In the genomic region with DNA sequence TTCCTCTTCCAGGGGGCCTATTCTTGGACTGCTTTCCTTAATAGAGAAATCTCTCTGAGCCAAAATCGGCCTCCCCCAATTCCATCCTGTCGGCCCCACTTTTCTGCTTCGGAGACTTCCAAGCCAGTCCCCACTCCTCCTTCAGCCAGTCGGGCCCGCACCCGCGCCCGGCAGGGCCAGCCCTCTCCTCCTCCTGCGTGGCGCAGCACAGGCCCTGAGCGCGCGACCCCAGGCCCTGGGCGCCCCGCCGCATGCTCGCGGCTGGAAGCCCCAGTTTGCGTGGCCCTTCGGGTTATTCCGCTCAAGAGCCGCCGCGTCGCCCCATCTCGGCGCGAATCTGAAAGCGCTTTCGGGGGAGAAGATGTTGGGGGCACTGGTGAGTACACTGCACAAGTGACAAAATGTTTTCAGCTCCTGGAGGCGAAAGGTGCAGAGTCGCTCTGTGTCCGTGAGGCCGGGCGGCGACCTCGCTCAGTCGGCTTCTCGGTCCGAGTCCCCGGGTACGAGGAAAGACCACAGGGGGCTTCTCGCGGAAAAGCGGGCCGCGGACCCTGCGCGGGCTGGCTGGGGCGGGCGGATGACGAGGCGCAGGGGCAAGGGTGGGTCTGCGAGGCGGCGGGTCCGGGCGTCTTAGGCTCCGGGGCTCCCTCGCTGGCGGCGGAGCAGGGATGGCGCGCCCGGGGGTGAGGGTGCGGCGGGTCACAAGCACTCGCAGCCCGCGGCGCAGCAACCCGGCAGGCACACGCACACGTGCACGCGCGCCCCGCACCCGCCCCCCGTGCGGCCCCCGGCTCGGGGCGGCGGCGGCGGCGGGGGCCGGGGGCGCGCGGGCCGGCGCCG, we compare ENCODE assay signal across 8 cellular contexts. TPM values are rescaled to one million over a fixed set of nuclear protein-coding genes. Genes with fewer than 3 reads are reported as not detected.
DNase-seq lines count a peak whose midpoint lies in the region; ATAC-seq, FAIRE-seq and TF ChIP-seq lines count a peak whose summit lies in the region.

A gene with protein sequence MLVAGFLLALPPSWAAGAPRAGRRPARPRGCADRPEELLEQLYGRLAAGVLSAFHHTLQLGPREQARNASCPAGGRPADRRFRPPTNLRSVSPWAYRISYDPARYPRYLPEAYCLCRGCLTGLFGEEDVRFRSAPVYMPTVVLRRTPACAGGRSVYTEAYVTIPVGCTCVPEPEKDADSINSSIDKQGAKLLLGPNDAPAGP (plus strand): TSS at position 755 of the 840 bp plus-strand sequence. CDS start 303 bp downstream, outside the sequence.

- in situ Hi-C loops in GM12878 (cut with MboI) = no loop called here

- H4K20me1 ChIP-seq in GM12878 (ENCODE audit: control insufficient read depth, insufficient read depth) = no peaks in the 10 kb centered on the region

- no peak for TF ChIP-seq RAD21 in GM12878 (IDR thresholded peaks at IDR 0.05; ENCODE audit: insufficient read depth, low read depth, low read length)

- POLR2A ChIA-PET in GM12878 (lab: Charles Lee) = no interaction called here

- RAD21 ChIA-PET in GM12878 (lab: Charles Lee; ENCODE audit: unreplicated experiment) = no interaction called here

- TF ChIP-seq POLR2A in GM12878 (IDR thresholded peaks at IDR 0.05; ENCODE audit: low read depth, low read length) = no peak

- FAIRE-seq in GM18507 (lab: Jason Lieb, UNC) (peak; percentile 36), GM12878 (lab: Jason Lieb, UNC) (no peak)

- H3K36me3 Mint-ChIP-seq in immature natural killer cell = no peaks in the 10 kb centered on the region

- peak; percentile 34 for ATAC-seq in HG03025 (IDR thresholded peaks at IDR 0.05; ENCODE audit: low FRiP score, unreplicated experiment)
- peak; percentile 40 for ATAC-seq in GM12878

- peaks cover 0 to 2% (median 0%) of the 10 kb centered on the region in 6 donors for H3K9me3 Mint-ChIP-seq in immature natural killer cell

- peak within 1 kb of the TSS; percentile 55 for H3K9ac ChIP-seq in GM12878 (ENCODE audit: control insufficient read depth, insufficient read depth, low read length)

- no peak for TF ChIP-seq EP300 in GM12878 (IDR thresholded peaks at IDR 0.05; ENCODE audit: borderline replicate concordance in 1 of 2, control insufficient read depth in 1 of 2, low read depth in 2 of 2, low read length in 2 of 2)

- no peaks in the 10 kb centered on the region for H3K79me2 ChIP-seq in ACC112 (ENCODE audit: control insufficient read depth, insufficient read depth, low read length, unreplicated experiment)
- H3K79me2 ChIP-seq in GM12878 (ENCODE audit: control insufficient read depth, insufficient read depth, low read length) = no peaks in the 10 kb centered on the region

- no TSS peak for BruUV-seq in GM12878 (replicated peaks; lab: Mats Ljungman, UMichigan)

- H3K4me1 ChIP-seq in ACC112 (ENCODE audit: control insufficient read depth, insufficient read depth, low read length, unreplicated experiment) (peaks cover 1% of the 10 kb centered on the region), GM12878 (ENCODE audit: control insufficient read depth, insufficient read depth, low read length) (peaks cover 6% of the 10 kb centered on the region)

- peak within 1 kb of the TSS in 5 of 6 donors; percentile 13 to 82 (median 60) for H3K27ac Mint-ChIP-seq in immature natural killer cell

- under 1% methylated on average over 49 of the region's 95 CpGs for WGBS in GM12878 (ENCODE audit: insufficient coverage, insufficient replicate concordance, low lambda C conversion rate, missing lambda C conversion rate)

- H3K27me3 ChIP-seq in ACC112 (ENCODE audit: insufficient read depth, low read length) (no peaks in the 10 kb centered on the region), GM12878 (replicated peaks in 1 of 2; ENCODE audit: control insufficient read depth in 2 of 2, insufficient read depth in 2 of 2, low read length in 1 of 2) (no peaks in the 10 kb centered on the region)

- intact Hi-C loops in GM12878 (cut with micrococcal nuclease; ENCODE audit: unreplicated experiment) = loop anchor here (5.0 kb wide), 1 partner anchor 206 kb away; no protein-coding TSS in a partner anchor

- H3K27ac ChIP-seq in ACC112 (ENCODE audit: low read depth, low read length) = no peak within 1 kb of the TSS
- no peak within 1 kb of the TSS for H3K27ac ChIP-seq in GM12878 (ENCODE audit: control insufficient read depth, insufficient read depth)

- CTCF ChIA-PET in GM12878 (lab: Yijun Ruan, JAX) = interaction anchor here (1.0 to 1.2 kb wide), 2 partner anchors 128 to 207 kb away, joined by 3 read pairs; no protein-coding TSS in a partner anchor

- H3K9me3 ChIP-seq in GM12878 (replicated peaks; ENCODE audit: control insufficient read depth, insufficient read depth, low read length) = no peaks in the 10 kb centered on the region

- no peaks in the 10 kb centered on the region for H3K36me3 ChIP-seq in ACC112 (ENCODE audit: insufficient read depth, low read length)
- no peaks in the 10 kb centered on the region for H3K36me3 ChIP-seq in GM12878 (ENCODE audit: control insufficient read depth in 2 of 2, insufficient read depth in 2 of 2, low read length in 1 of 2)

- H2AFZ ChIP-seq in ACC112 (ENCODE audit: low read length, unreplicated experiment) = peak within 1 kb of the TSS; percentile 76
- peak within 1 kb of the TSS; percentile 77 for H2AFZ ChIP-seq in GM12878 (ENCODE audit: control insufficient read depth, low read depth, low read length)

- peaks cover 12 to 13% of the 10 kb centered on the region in 2 donors for H3K4me1 Mint-ChIP-seq in immature natural killer cell

- peaks cover 7 to 20% (median 9%) of the 10 kb centered on the region in 3 donors for H3K27me3 Mint-ChIP-seq in immature natural killer cell (ENCODE audit: low read depth in 3 of 3)

- H3K4me3 Mint-ChIP-seq in immature natural killer cell = peak within 1 kb of the TSS; percentile 83 to 93 (median 92)

- H3K4me3 ChIP-seq in ACC112 (ENCODE audit: low read depth, low read length) (peak within 1 kb of the TSS; percentile 95), GM12878 (peak within 1 kb of the TSS; percentile 81)

- peak within 1 kb of the TSS; percentile 99 for H3K4me2 ChIP-seq in GM12878 (ENCODE audit: control insufficient read depth, insufficient read depth)

- TF ChIP-seq CTCF in GM12878 (IDR thresholded peaks at IDR 0.05 in 2 of 3, conservative IDR thresholded peaks at IDR 0.05 in 1 of 3; ENCODE audit: control insufficient read depth in 2 of 3, extremely low read depth in 1 of 3, insufficient read depth in 1 of 3, low read depth in 3 of 3, low read length in 3 of 3) = no peak

- DNase-seq in GM18507 (ENCODE audit: extremely low spot score, insufficient read length, low read depth) (peak; percentile 33), SK-N-DZ (ENCODE audit: low spot score) (peak; percentile 35), GM12878 (ENCODE audit: low read depth, low spot score) (no peak), immature natural killer cell (peak; percentile 37 to 47 (median 39)), DMS153 treated with DMSO at 0.1 percent for 48 hours (lab: John Stamatoyannopoulos, UW; ENCODE audit: unreplicated experiment) (no peak)
- DNase-seq in stimulated activated CD4-positive, alpha-beta T cell treated with anti-CD3 and anti-CD28 coated beads, Interleukin-12 subunit alpha, Interleukin-12 subunit beta, amount 100 ng/mL, for 4 hours = peak; percentile 39

- SMC1A ChIA-PET in GM12878 (lab: Charles Lee; ENCODE audit: uncharacterized antibody, unreplicated experiment) = interaction anchor here (1.7 kb wide), 1 partner anchor 15 kb away, joined by 4 read pairs; no protein-coding TSS in a partner anchor

TF ChIP-seq in GM12878, 131 proteins besides CTCF, POLR2A, EP300 and RAD21:
- TF ChIP-seq NBN (IDR thresholded peaks at IDR 0.05) (no peak), MYB (IDR thresholded peaks at IDR 0.05; ENCODE audit: borderline replicate concordance, low read depth, low read length) (no peak), POLR2AphosphoS5 (IDR thresholded peaks at IDR 0.05; ENCODE audit: low read length) (no peak)

RNA-seq across cellular contexts. Expression of the gene that starts here (rescaled TPM):
- polyA plus RNA-seq in SK-N-DZ (2014; cell fraction: cytosol; rRNA removed) = 6.3 and 7.3 TPM in 2 replicates
- 4.2 and 6.1 TPM in 2 replicates for polyA plus RNA-seq in SK-N-DZ (2014; cell fraction: nucleus; rRNA removed)
- total RNA-seq in GM12878 (2013; cell fraction: nucleolus; rRNA removed) = not detected in 2 replicates
- 0.16 and 0.34 TPM in 2 replicates for total RNA-seq in GM12878 (2014; rRNA removed)
- 0.09 and 0.18 TPM in 2 replicates for total RNA-seq in GM12878 (2014; rRNA removed; fragmentation: Illumina TruSeq; extraction: Trizol)
- 0.11 and 0.56 TPM in 2 replicates for total RNA-seq in GM12878 (2021)
- polyA plus RNA-seq in GM12878 (2011; ENCODE audit: low read depth) = 0.49 TPM
- polyA plus RNA-seq in GM12878 (2011; rRNA removed) = 0.03 and 0.06 TPM in 2 replicates
- 0.03 and 0.07 TPM in 2 replicates for polyA plus RNA-seq in GM12878 (2011; cell fraction: cytosol; rRNA removed)
- polyA plus RNA-seq in GM12878 (2011; cell fraction: nucleus; rRNA removed) = not detected in 2 replicates
- 0.45 and 0.49 TPM in 2 replicates for polyA plus RNA-seq in GM12878 (2012)
- polyA plus RNA-seq in GM12878 (2014; fragmentation: Illumina TruSeq; extraction: Trizol) = 0.18 TPM in 1 of 2 replicates, not detected in the other
- 1 to 10 TPM in 1 of 2 experiments, under 1 TPM in 1; 0.61 to 1.6 TPM for polyA plus RNA-seq in GM12878 (2014; fragmentation: Nextera tagmentation; extraction: Ambion mirVana)
- 0.49 and 0.80 TPM in 2 replicates for polyA plus RNA-seq in GM12878 (2014; rRNA removed)
- polyA plus RNA-seq in GM12878 (2016; fragmentation: Nextera tagmentation; extraction: Ambion mirVana) = under 1 TPM; 0.17 to 0.32 TPM
- polyA minus RNA-seq in GM12878 (2011; rRNA and poly(A)+ RNA removed) = not detected in 2 replicates
- not detected in 2 replicates for polyA minus RNA-seq in GM12878 (2011; cell fraction: cytosol; rRNA and poly(A)+ RNA removed)
- polyA minus RNA-seq in GM12878 (2011; cell fraction: nucleus; rRNA and poly(A)+ RNA removed) = not detected in 2 replicates
- under 1 TPM; 0.30 to 0.66 (median 0.32) TPM for polyA plus RNA-seq in immature natural killer cell

Comparison
In these comparisons a context has a peak if more than half of its experiments do, and no peak if none do; other contexts are left out.
1. Peak in DNase-seq in immature natural killer cell; RNA of the gene not detected or under 1 TPM.
2. DNase-seq: peak in GM18507 (single experiment), SK-N-DZ (single experiment) and stimulated activated CD4-positive, alpha-beta T cell treated with anti-CD3 and anti-CD28 coated beads, Interleukin-12 subunit alpha, Interleukin-12 subunit beta, amount 100 ng/mL, for 4 hours (single experiment); none in GM12878 (single experiment) and DMS153 treated with DMSO at 0.1 percent for 48 hours (single experiment).